Comparison of ENCODE assay signal across 8 cellular contexts in the genomic region with DNA sequence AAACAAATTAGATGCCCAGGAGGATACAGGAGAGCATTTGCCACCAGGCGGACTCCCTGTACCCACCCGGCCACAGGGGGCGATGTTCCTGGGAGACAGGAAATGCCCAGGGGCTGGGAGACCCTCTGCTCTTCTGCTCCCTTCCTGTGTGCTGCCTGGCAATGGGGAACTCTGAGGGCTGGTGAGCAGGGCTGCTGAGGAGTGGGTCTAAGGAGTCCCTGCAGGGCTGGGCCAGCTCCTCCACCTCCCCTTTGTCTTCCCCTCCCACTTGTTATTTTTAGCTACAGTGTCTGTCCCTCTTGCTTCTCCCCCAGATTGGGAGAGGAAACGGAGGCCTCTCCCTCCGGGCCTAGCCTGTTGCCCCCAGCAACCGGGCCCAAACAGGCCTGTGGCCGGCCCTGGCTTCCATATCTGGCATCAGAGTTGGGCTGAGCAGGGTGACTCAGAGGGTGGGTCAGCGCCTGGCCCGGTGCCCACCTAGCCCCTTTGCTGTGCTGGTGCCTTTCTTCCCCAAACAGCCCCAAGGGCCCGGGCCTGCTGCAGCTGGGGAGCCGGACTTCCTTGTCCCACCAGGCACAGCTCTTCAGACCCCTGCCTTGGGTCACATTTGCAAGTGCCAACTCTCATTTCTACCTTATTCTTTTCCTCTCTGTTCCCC. TPM values are rescaled to one million over a fixed set of nuclear protein-coding genes. Genes with fewer than 3 reads are reported as not detected.
DNase-seq lines count a peak whose midpoint lies in the region; ATAC-seq, FAIRE-seq and TF ChIP-seq lines count a peak whose summit lies in the region.

No MANE protein-coding gene starts in this region.

- no peaks in the 10 kb centered on the region for H3K27me3 Mint-ChIP-seq in T-helper 17 cell
- peaks cover 0 to 5% of the 10 kb centered on the region in 2 donors for H3K27me3 Mint-ChIP-seq in stimulated activated naive B cell treated with anti-CD40 and anti-IgM and Interleukin-4, amounts not matched to agents 10 μg/mL and 1 μg/mL and 100 μg/mL, for 72 hours

- 4% methylated on average over 11 of the region's 11 CpGs for whole genome bisulfite sequencing in A549 (ENCODE audit: missing lambda C conversion rate)

- peaks cover 4% of the 10 kb centered on the region for H3K36me3 ChIP-seq in bronchial epithelial cell (ENCODE audit: control insufficient read depth, insufficient read depth, low read length)

- H3K4me3 ChIP-seq in A549 (peak overlapping the region; percentile 22), bronchial epithelial cell (ENCODE audit: low read depth, low read length) (no peak overlapping the region)

- peaks cover 93% of the 10 kb centered on the region for H3K4me1 ChIP-seq in A549

- no peak; a peak in 2 of 5 replicates for TF ChIP-seq RAD21 in A549 (conservative IDR thresholded peaks at IDR 0.05 in 1 of 2, IDR thresholded peaks at IDR 0.05 in 1 of 2)

- intact Hi-C loops in left colon (cut with DNase I, micrococcal nuclease): no loop called here

- CTCF ChIA-PET in A549 (lab: Yijun Ruan, JAX): interaction anchor here (1.3 to 54.8 kb wide), 9 partner anchors 8 to 103 kb away, joined by 3 to 2239 read pairs (median 5); a partner anchor contains a TSS

- no peaks in the 10 kb centered on the region for H3K9me3 Mint-ChIP-seq in stimulated activated naive B cell treated with anti-CD40 and anti-IgM and Interleukin-4, amounts not matched to agents 10 μg/mL and 1 μg/mL and 100 μg/mL, for 72 hours

- TF ChIP-seq POLR2A in A549 (IDR thresholded peaks at IDR 0.05; ENCODE audit: low read length): no peak

- TF ChIP-seq EP300 in A549 (IDR thresholded peaks at IDR 0.05): no peak

- H3K36me3 Mint-ChIP-seq in T-helper 17 cell (ENCODE audit: low read depth): no peaks in the 10 kb centered on the region
- peaks cover 12 to 18% of the 10 kb centered on the region in 2 donors for H3K36me3 Mint-ChIP-seq in stimulated activated naive B cell treated with anti-CD40 and anti-IgM and Interleukin-4, amounts not matched to agents 10 μg/mL and 1 μg/mL and 100 μg/mL, for 72 hours

- peak; percentile 72 to 96 for DNase-seq in A549 (ENCODE audit: low read depth in 1 of 2, low spot score in 1 of 2)
- peak; percentile 46 for DNase-seq in GM13977 (ENCODE audit: low spot score)
- DNase-seq in KG1 (lab: John Stamatoyannopoulos, UW): peak; percentile 72
- DNase-seq in T-helper 17 cell: peak in 2 of 3 donors; percentile 60 to 75
- peak; percentile 93 for DNase-seq in bronchial epithelial cell (ENCODE audit: low read depth)
- DNase-seq in left colon: peak; percentile 76 to 87
- DNase-seq in stimulated activated naive B cell treated with anti-CD40 and anti-IgM and Interleukin-4, amounts not matched to agents 10 μg/mL and 1 μg/mL and 100 μg/mL, for 72 hours: peak; percentile 69

- FAIRE-seq in A549 (lab: Jason Lieb, UNC) (no peak), bronchial epithelial cell (lab: Jason Lieb, UNC) (no peak)

- peaks cover 70% of the 10 kb centered on the region for H3K4me1 Mint-ChIP-seq in T-helper 17 cell
- peaks cover 57 to 84% of the 10 kb centered on the region in 2 donors for H3K4me1 Mint-ChIP-seq in stimulated activated naive B cell treated with anti-CD40 and anti-IgM and Interleukin-4, amounts not matched to agents 10 μg/mL and 1 μg/mL and 100 μg/mL, for 72 hours

- H3K4me3 Mint-ChIP-seq in T-helper 17 cell: peak overlapping the region; percentile 83
- H3K4me3 Mint-ChIP-seq in stimulated activated naive B cell treated with anti-CD40 and anti-IgM and Interleukin-4, amounts not matched to agents 10 μg/mL and 1 μg/mL and 100 μg/mL, for 72 hours: peak overlapping the region; percentile 53 to 59

- H3K9me3 ChIP-seq in A549: no peaks in the 10 kb centered on the region
- H3K9me3 ChIP-seq in T-helper 17 cell (ENCODE audit: control insufficient read depth, low read length, poor library complexity, severe bottlenecking): no peaks in the 10 kb centered on the region

- H3K4me2 ChIP-seq in A549: peak overlapping the region; percentile 91

- in situ Hi-C loops in GM13977 (cut with MboI; ENCODE audit: low pct_unique_long_range_greater_than_20kb, low sequenced_read_pairs, unreplicated experiment): no loop called here

- ATAC-seq in A549 (peak; percentile 52 to 57), T-helper 17 cell (peak; percentile 18), left colon (no peak), GM21576 (IDR thresholded peaks at IDR 0.05; ENCODE audit: unreplicated experiment) (no peak)
- ATAC-seq in stimulated activated naive B cell treated with anti-CD40 and anti-IgM and Interleukin-4, amounts not matched to agents 10 μg/mL and 1 μg/mL and 100 μg/mL, for 72 hours (replicated peaks): peak; percentile 39 to 41

- POLR2A ChIA-PET in A549 (lab: Yijun Ruan, JAX): interaction anchor here (0.7 to 6.1 kb wide), 7 partner anchors 11 to 99 kb away, joined by 3 to 108 read pairs (median 8); a partner anchor contains a TSS

- peak overlapping the region; percentile 98 for H3K27ac Mint-ChIP-seq in T-helper 17 cell
- H3K27ac Mint-ChIP-seq in stimulated activated naive B cell treated with anti-CD40 and anti-IgM and Interleukin-4, amounts not matched to agents 10 μg/mL and 1 μg/mL and 100 μg/mL, for 72 hours: peak overlapping the region; percentile 95

- TF ChIP-seq CTCF in A549 (IDR thresholded peaks at IDR 0.05) (peak; percentile 64), GM13977 (IDR thresholded peaks at IDR 0.05; ENCODE audit: extremely low read depth, insufficient read depth, missing control alignments) (peak; percentile 40), bronchial epithelial cell (IDR thresholded peaks at IDR 0.05; ENCODE audit: insufficient read depth, low read length, severe bottlenecking) (peak; percentile 44)

- peak overlapping the region; percentile 95 to 98 for H3K27ac ChIP-seq in A549

- H3K27me3 ChIP-seq in bronchial epithelial cell (ENCODE audit: control insufficient read depth, insufficient read depth, low read length): no peaks in the 10 kb centered on the region

TF ChIP-seq in A549, 52 proteins besides CTCF, POLR2A, EP300 and RAD21 (continues in another document):
- TF ChIP-seq RFX5 (IDR thresholded peaks at IDR 0.05) (0 out of 2 replicates have a peak, but pooled peaks have one; percentile 30), NR3C1 (IDR thresholded peaks at IDR 0.05) (no peak), HOXA7 (CRISPR knock-in tag; IDR thresholded peaks at IDR 0.05) (0 out of 2 replicates have a peak, but pooled peaks have one; percentile 24), HOXB5 (CRISPR knock-in tag; IDR thresholded peaks at IDR 0.05) (no peak), MAFK (IDR thresholded peaks at IDR 0.05; ENCODE audit: partially characterized antibody) (peak; percentile 6), GATA3 (IDR thresholded peaks at IDR 0.05; ENCODE audit: borderline replicate concordance) (peak; percentile 63; the same call in 1 of the 2 replicates), CBX8 (IDR thresholded peaks at IDR 0.05) (no peak)
- TF ChIP-seq, protein P1, sequence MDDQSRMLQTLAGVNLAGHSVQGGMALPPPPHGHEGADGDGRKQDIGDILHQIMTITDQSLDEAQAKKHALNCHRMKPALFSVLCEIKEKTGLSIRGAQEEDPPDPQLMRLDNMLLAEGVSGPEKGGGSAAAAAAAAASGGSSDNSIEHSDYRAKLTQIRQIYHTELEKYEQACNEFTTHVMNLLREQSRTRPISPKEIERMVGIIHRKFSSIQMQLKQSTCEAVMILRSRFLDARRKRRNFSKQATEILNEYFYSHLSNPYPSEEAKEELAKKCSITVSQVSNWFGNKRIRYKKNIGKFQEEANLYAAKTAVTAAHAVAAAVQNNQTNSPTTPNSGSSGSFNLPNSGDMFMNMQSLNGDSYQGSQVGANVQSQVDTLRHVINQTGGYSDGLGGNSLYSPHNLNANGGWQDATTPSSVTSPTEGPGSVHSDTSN (IDR thresholded peaks at IDR 0.05): peak; percentile 52; the same call in 1 of the 2 replicates
- TF ChIP-seq, protein P2, sequence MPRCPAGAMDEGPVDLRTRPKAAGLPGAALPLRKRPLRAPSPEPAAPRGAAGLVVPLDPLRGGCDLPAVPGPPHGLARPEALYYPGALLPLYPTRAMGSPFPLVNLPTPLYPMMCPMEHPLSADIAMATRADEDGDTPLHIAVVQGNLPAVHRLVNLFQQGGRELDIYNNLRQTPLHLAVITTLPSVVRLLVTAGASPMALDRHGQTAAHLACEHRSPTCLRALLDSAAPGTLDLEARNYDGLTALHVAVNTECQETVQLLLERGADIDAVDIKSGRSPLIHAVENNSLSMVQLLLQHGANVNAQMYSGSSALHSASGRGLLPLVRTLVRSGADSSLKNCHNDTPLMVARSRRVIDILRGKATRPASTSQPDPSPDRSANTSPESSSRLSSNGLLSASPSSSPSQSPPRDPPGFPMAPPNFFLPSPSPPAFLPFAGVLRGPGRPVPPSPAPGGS (IDR thresholded peaks at IDR 0.05): 0 out of 3 replicates have a peak, but pooled peaks have one; percentile 30

RNA-seq across cellular contexts. Expression of a gene that starts 11.7 kb away (rescaled TPM):
- 155 and 214 TPM in 2 replicates for polyA plus RNA-seq in A549 (2011; rRNA removed)
- 353 and 498 TPM in 2 replicates for polyA plus RNA-seq in A549 (2012; cell fraction: cytosol; rRNA removed)
- polyA plus RNA-seq in A549 (2012; cell fraction: nucleus; rRNA removed): 1,197 and 1,289 TPM in 2 replicates
- polyA plus RNA-seq in A549 (2017; fragmentation: RNase III; extraction: RNeasy Plus Mini Kit Qiagen cat#74134 plus additional on column Dnase treatment): 286 to 310 TPM (median 288 TPM) in 3 replicates
- polyA minus RNA-seq in A549 (2011; rRNA and poly(A)+ RNA removed): 151 and 242 TPM in 2 replicates
- total RNA-seq in T-helper 17 cell: 1,000 to 10,000 TPM in 1 of 2 donors, 100 to 1,000 TPM in 1; 919 to 1,908 TPM
- 561 and 638 TPM in 2 replicates for total RNA-seq in bronchial epithelial cell
- total RNA-seq in left colon: 100 to 1,000 TPM; 335 to 478 TPM

RNA-seq across cellular contexts. Expression of a gene that starts 27.2 kb away (rescaled TPM):
- 0.27 and 0.37 TPM in 2 replicates for polyA plus RNA-seq in A549 (2011; rRNA removed)
- polyA plus RNA-seq in A549 (2012; cell fraction: cytosol; rRNA removed): 0.06 and 0.07 TPM in 2 replicates
- polyA plus RNA-seq in A549 (2012; cell fraction: nucleus; rRNA removed): 0.49 and 0.66 TPM in 2 replicates
- 0.04 to 0.09 TPM (median 0.07 TPM) in 3 replicates for polyA plus RNA-seq in A549 (2017; fragmentation: RNase III; extraction: RNeasy Plus Mini Kit Qiagen cat#74134 plus additional on column Dnase treatment)
- 0.58 and 0.78 TPM in 2 replicates for polyA minus RNA-seq in A549 (2011; rRNA and poly(A)+ RNA removed)
- total RNA-seq in T-helper 17 cell: 10 to 100 TPM; 21.7 to 58.1 TPM
- total RNA-seq in bronchial epithelial cell: 1.8 and 16.9 TPM in 2 replicates
- 1 to 10 TPM; 3.5 to 6.5 TPM for total RNA-seq in left colon

RNA-seq across cellular contexts. Expression of a gene that starts 43.9 kb away (rescaled TPM):
- polyA plus RNA-seq in A549 (2011; rRNA removed) (1.8 and 2.4 TPM in 2 replicates), A549 (2017; fragmentation: RNase III; extraction: RNeasy Plus Mini Kit Qiagen cat#74134 plus additional on column Dnase treatment) (3.3 to 4.9 TPM (median 4.4 TPM) in 3 replicates)
- polyA plus RNA-seq in A549 (2012; cell fraction: cytosol; rRNA removed): 3.2 and 3.9 TPM in 2 replicates
- 2.2 and 3.9 TPM in 2 replicates for polyA plus RNA-seq in A549 (2012; cell fraction: nucleus; rRNA removed)
- 2.4 and 2.8 TPM in 2 replicates for polyA minus RNA-seq in A549 (2011; rRNA and poly(A)+ RNA removed)
- total RNA-seq in T-helper 17 cell (not detected), bronchial epithelial cell (0.13 and 0.53 TPM in 2 replicates), left colon (1 to 10 TPM in 1 of 2 donors, under 1 TPM in 1; 0.78 to 1.1 TPM)

Comparison
In these comparisons a context has a peak if more than half of its experiments do, and no peak if none do; other contexts are left out.
1. ATAC-seq: peak in A549 (2 of 2), T-helper 17 cell (single experiment) and stimulated activated naive B cell treated with anti-CD40 and anti-IgM and Interleukin-4, amounts not matched to agents 10 μg/mL and 1 μg/mL and 100 μg/mL, for 72 hours (2 of 2); none in left colon (single experiment) and GM21576 (single experiment).
2. Peak in every context shown above with its lines, with median percentiles within 50 percentile points of each other: DNase-seq and CTCF ChIP-seq.